Comparison of ENCODE assay signal across 12 cellular contexts in the genomic region with DNA sequence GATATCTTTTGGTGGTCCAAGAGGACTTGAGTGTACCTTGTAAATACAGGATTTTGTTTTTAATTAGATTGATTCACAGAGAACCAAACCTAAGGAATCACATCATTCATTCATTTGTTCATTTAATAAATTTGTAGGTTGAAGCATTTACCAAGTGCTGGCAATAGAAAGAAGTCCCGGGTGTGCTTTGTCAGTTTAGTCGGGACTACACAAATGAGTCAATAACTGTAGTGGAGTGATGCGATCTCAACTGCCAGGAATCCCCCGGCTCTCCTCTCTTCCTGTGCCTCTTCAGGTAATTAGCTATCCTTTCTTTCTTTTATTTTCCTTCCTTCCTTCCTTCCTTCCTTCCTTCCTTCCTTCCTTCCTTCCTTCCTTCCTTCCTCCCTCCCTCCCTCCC.
"Had no signal": no experiment of that assay in that cellular context is flagged by ENCODE, and none has a peak within 500 bp of the region (broad histone marks: within the 10 kb centered on the region; RNA-seq: fewer than 3 reads in every experiment).

No MANE protein-coding gene starts in this region.

- H3K9me3 ChIP-seq: upper lobe of left lung had no signal

- H3K36me3 ChIP-seq: upper lobe of left lung had no signal

- DNase-seq: activated CD4-positive, alpha-beta T cell treated with anti-CD3 and anti-CD28 coated beads for 1 hour; activated effector memory CD4-positive, alpha-beta T cell treated with anti-CD3 and anti-CD28 coated beads, Interleukin-2, amount 50 U/mL, for 16 hours; activated naive CD8-positive, alpha-beta T cell treated with anti-CD3 and anti-CD28 coated beads, Interleukin-2, amount 10 ng/mL, durations not matched to agents 7 days and 5 days; anterior cingulate cortex; dermis blood vessel endothelial cell; glutamatergic neuron; mesendoderm; nephron progenitor cell; stimulated activated CD4-positive, alpha-beta T cell treated with anti-CD3 and anti-CD28 coated beads, Interleukin-2, amount 100 ng/mL, for 48 hours; upper lobe of left lung had no signal

- H3K27me3 ChIP-seq: upper lobe of left lung had no signal

- ATAC-seq: left lobe of liver, SK-N-SH treated with all-trans-retinoic acid at 6 μM for 48 hours had no signal
